8 cellular contexts compared by ENCODE assay signal in the genomic region with DNA sequence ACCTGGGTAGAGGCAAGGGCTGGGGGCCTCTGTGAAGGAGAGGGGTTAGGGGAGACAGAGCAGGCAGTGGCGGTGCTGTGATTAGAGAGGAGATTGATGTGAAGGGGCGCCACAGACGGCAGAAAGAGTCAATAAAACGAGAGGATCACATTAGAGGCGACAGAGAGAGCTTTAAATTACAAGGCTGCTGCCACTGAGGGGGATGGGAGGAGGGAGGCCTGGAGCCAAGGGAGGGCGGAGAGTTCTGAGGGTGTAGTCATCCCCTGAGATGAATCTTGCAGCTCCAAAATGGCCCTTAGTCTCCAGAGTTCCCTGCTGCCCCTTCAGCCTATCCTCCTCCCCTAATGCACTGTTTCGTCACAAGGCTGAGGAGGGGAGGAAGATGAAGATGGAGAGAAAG. TPM values are rescaled to one million over a fixed set of nuclear protein-coding genes. Genes with fewer than 3 reads are reported as not detected.
DNase-seq lines count a peak whose midpoint lies in the region; ATAC-seq and TF ChIP-seq lines count a peak whose summit lies in the region.

No MANE protein-coding gene starts in this region.

- H3K36me3 ChIP-seq in adipocyte (ENCODE audit: control insufficient read depth, insufficient read depth, low read length, severe bottlenecking) (no peaks in the 10 kb centered on the region), prostate gland (no peaks in the 10 kb centered on the region), colonic mucosa (no peaks in the 10 kb centered on the region)

- no peaks in the 10 kb centered on the region for H3K4me1 ChIP-seq in adipocyte (ENCODE audit: control insufficient read depth, insufficient read depth, low read length)
- H3K4me1 ChIP-seq in prostate gland (replicated peaks), result no peaks in the 10 kb centered on the region
- no peaks in the 10 kb centered on the region for H3K4me1 ChIP-seq in colonic mucosa

- intact Hi-C loops in Right ventricle myocardium inferior (cut with DNase I), result no loop called here
- intact Hi-C loops in cardiac septum (cut with DNase I), result loop anchor here (10.0 kb wide), 1 partner anchor 54 kb away; no protein-coding TSS in a partner anchor
- intact Hi-C loops in prostate gland (cut with DNase I), result no loop called here
- intact Hi-C loops in colonic mucosa (cut with DNase I), result no loop called here

- DNase-seq in Right ventricle myocardium inferior (ENCODE audit: missing footprints) (no peak), cardiac septum (ENCODE audit: low spot score) (no peak), adipocyte (ENCODE audit: low read depth) (peak; percentile 30), hippocampal formation (lab: John Stamatoyannopoulos, UW) (peak; percentile 45 to 67), superior temporal gyrus (ENCODE audit: extremely low spot score) (peak; percentile 75), prostate gland (ENCODE audit: low spot score) (no peak), colonic mucosa (no peak)
- no peak for DNase-seq in activated CD4-positive, alpha-beta T cell treated with anti-CD3 and anti-CD28 coated beads for 4 hours

- WGBS in prostate gland, result 27% methylated on average over 7 of the region's 7 CpGs

- H3K9ac ChIP-seq in adipocyte (ENCODE audit: low read length) (no peak overlapping the region), colonic mucosa (ENCODE audit: low read depth in 2 of 2, low read length in 2 of 2) (no peak overlapping the region)

- H3K4me3 ChIP-seq in adipocyte (ENCODE audit: low read length) (no peak overlapping the region), prostate gland (no peak overlapping the region), colonic mucosa (no peak overlapping the region)

- H3K9me3 ChIP-seq in adipocyte (ENCODE audit: control insufficient read depth, low read length) (no peaks in the 10 kb centered on the region), prostate gland (no peaks in the 10 kb centered on the region), colonic mucosa (no peaks in the 10 kb centered on the region)

- TF ChIP-seq CTCF in prostate gland (IDR thresholded peaks at IDR 0.05) (no peak), colonic mucosa (IDR thresholded peaks at IDR 0.05) (no peak)

- H3K27me3 ChIP-seq in adipocyte (replicated peaks; ENCODE audit: control insufficient read depth, insufficient read depth, low read length) (no peaks in the 10 kb centered on the region), prostate gland (replicated peaks; ENCODE audit: insufficient read depth) (no peaks in the 10 kb centered on the region), colonic mucosa (no peaks in the 10 kb centered on the region)

- peak; percentile 76 for ATAC-seq in Right ventricle myocardium inferior

- H3K27ac ChIP-seq in prostate gland (no peak overlapping the region), colonic mucosa (no peak overlapping the region)

- no peak for TF ChIP-seq POLR2A in prostate gland (IDR thresholded peaks at IDR 0.05)

RNA-seq across cellular contexts. Expression of a gene that starts 12.8 kb away (rescaled TPM):
- 0.60 TPM for total RNA-seq in Right ventricle myocardium inferior
- total RNA-seq in cardiac septum, result 1.3 TPM
- total RNA-seq in prostate gland, result 1 to 10 TPM; 2.5 to 3.1 TPM
- total RNA-seq in colonic mucosa, result 1 to 10 TPM; 1.8 to 2.0 TPM

RNA-seq across cellular contexts. Expression of a gene that starts 17.3 kb away (rescaled TPM):
- total RNA-seq in Right ventricle myocardium inferior, result 16.0 TPM
- total RNA-seq in cardiac septum, result 17.5 TPM
- total RNA-seq in prostate gland, result 10 to 100 TPM; 22.5 to 45.4 TPM
- 10 to 100 TPM in 1 of 2 donors, 1 to 10 TPM in 1; 9.0 to 21.0 TPM for total RNA-seq in colonic mucosa

RNA-seq across cellular contexts. Expression of a gene that starts 28.8 kb away (rescaled TPM):
- total RNA-seq in Right ventricle myocardium inferior (15.5 TPM), cardiac septum (12.8 TPM), prostate gland (100 to 1,000 TPM in 1 of 2 donors, 10 to 100 TPM in 1; 95.3 to 134 TPM), colonic mucosa (100 to 1,000 TPM; 154 to 214 TPM)

RNA-seq across cellular contexts. Expression of a gene that starts 39.8 kb away (rescaled TPM):
- 0.24 TPM for total RNA-seq in Right ventricle myocardium inferior
- total RNA-seq in cardiac septum, result 0.19 TPM
- total RNA-seq in prostate gland, result 10 to 100 TPM in 1 of 2 donors, 1 to 10 TPM in 1; 8.5 to 17.8 TPM
- total RNA-seq in colonic mucosa, result under 1 TPM; 0.30 to 0.58 TPM

Comparison
In these comparisons a context has a peak if more than half of its experiments do, and no peak if none do; other contexts are left out.
1. DNase-seq: peak in adipocyte (single experiment), hippocampal formation (2 of 2) and superior temporal gyrus (single experiment); none in Right ventricle myocardium inferior (single experiment), cardiac septum (single experiment), prostate gland (single experiment), activated CD4-positive, alpha-beta T cell treated with anti-CD3 and anti-CD28 coated beads for 4 hours (0 of 2) and colonic mucosa (single experiment).